In the genomic region with DNA sequence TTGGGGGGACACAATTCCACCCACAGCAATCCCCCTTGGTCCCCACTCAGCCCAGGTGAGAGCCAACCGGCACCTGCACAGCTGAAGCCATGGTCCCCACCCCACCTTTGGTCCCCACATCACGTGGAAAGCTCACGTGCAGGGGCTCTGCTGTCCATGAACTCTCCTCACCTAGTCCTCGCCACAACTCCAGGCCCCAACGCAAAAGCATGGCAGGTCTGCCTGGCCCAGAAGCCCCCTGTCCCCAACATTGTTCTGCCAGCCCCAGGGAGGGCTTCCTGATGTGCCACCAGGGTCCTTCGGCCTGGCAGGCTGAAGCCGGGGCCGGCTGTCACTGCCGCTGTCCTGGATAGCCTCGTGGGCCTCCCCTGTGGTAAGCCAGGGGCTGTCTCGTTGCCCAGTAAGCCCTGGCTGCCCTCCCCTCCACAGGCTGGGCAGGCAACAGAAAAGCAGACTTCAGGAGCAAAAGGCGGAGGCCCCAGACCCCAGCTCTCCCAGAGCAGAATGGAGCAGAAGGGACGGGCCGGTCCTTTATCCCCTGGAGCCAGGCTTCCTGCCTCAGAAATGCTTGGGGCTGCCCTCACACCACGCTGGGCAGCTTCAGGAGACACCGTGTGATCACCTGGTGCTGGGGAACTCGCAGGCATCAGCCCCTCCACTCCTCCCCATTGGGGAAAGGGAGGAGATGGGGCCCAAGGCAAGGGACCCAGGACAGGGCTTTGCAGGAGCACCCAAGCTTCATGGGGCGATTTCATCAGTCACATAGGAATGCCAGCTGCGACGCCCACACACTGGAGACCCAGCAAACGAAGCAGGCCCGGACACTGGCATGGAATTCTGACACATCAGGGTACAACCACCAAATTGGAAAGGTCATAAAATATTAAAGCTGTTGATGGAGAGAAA, we compare ENCODE assay signal across 25 cellular contexts.
A peak's percentile ranks its signal among the peaks of the same experiment; 100 is the strongest.
DNase-seq lines count a peak whose midpoint lies in the region; ATAC-seq and TF ChIP-seq lines count a peak whose summit lies in the region.
"Had no signal": no experiment of that assay in that cellular context is flagged by ENCODE, and none has a peak within 500 bp of the region (broad histone marks: within the 10 kb centered on the region; RNA-seq: fewer than 3 reads in every experiment).

No MANE protein-coding gene starts in this region.

- no peaks in the 10 kb centered on the region for H3K9me3 ChIP-seq in GM23248 (ENCODE audit: low read depth)
- H3K9me3 ChIP-seq in osteoblast (ENCODE audit: low read depth, low read length), result no peaks in the 10 kb centered on the region
- H3K9me3 ChIP-seq in Karpas-422 (ENCODE audit: low read length), result no peaks in the 10 kb centered on the region
- H3K9me3 ChIP-seq: tibial nerve had no signal

- H3K27me3 ChIP-seq in GM23248 (replicated peaks; ENCODE audit: insufficient read depth), result peaks cover 44% of the 10 kb centered on the region
- peaks cover 40% of the 10 kb centered on the region for H3K27me3 ChIP-seq in osteoblast (ENCODE audit: insufficient read depth, low read length)
- no peaks in the 10 kb centered on the region for H3K27me3 ChIP-seq in Karpas-422 (ENCODE audit: low read length)

- no peak overlapping the region for H3K27ac Mint-ChIP-seq in central memory CD8-positive, alpha-beta T cell (ENCODE audit: low read depth)
- H3K27ac Mint-ChIP-seq in nephron progenitor cell, result no peak overlapping the region
- H3K27ac Mint-ChIP-seq: activated CD4-positive, alpha-beta memory T cell treated with anti-CD3 and anti-CD28 coated beads, Interleukin-2, amount 10 ng/mL, durations not matched to agents 7 days and 5 days; activated naive CD8-positive, alpha-beta T cell had no signal

- no peak for ATAC-seq in central memory CD8-positive, alpha-beta T cell (replicated peaks; ENCODE audit: extremely low read depth, poor library complexity, severe bottlenecking)
- ATAC-seq: GM12878, right cardiac atrium had no signal

- no peaks in the 10 kb centered on the region for H3K9me2 ChIP-seq in GM23248 (ENCODE audit: insufficient read depth)
- no peaks in the 10 kb centered on the region for H3K9me2 ChIP-seq in Karpas-422 (replicated peaks; ENCODE audit: insufficient read depth, low read length)

- H3K4me3 Mint-ChIP-seq in central memory CD8-positive, alpha-beta T cell, result peak overlapping the region; percentile 58
- no peak overlapping the region for H3K4me3 Mint-ChIP-seq in nephron progenitor cell
- H3K4me3 Mint-ChIP-seq: activated CD4-positive, alpha-beta memory T cell treated with anti-CD3 and anti-CD28 coated beads, Interleukin-2, amount 10 ng/mL, durations not matched to agents 7 days and 5 days had no signal

- H3K4me3 ChIP-seq in GM23248 (no peak overlapping the region), osteoblast (ENCODE audit: insufficient read depth, low read length) (no peak overlapping the region), Karpas-422 (ENCODE audit: low read length) (no peak overlapping the region)
- H3K4me3 ChIP-seq: BLaER1, cardiac muscle cell, GM12878, tibial nerve had no signal

- H3K36me3 ChIP-seq in GM23248 (ENCODE audit: low read depth), result no peaks in the 10 kb centered on the region
- H3K36me3 ChIP-seq in osteoblast (ENCODE audit: insufficient read depth, low read length), result no peaks in the 10 kb centered on the region
- H3K36me3 ChIP-seq in Karpas-422 (ENCODE audit: insufficient read depth, low read length), result no peaks in the 10 kb centered on the region
- H3K36me3 ChIP-seq: BLaER1, cardiac muscle cell, tibial nerve had no signal

- WGBS in GM23248 (ENCODE audit: low coverage in 1 of 2, low lambda C conversion rate in 2 of 2, missing lambda C conversion rate in 2 of 2), 2 experiments, result 47 to 51% methylated on average over 21 to 22 of the region's 22 CpGs

- no peaks in the 10 kb centered on the region for H3K9me3 Mint-ChIP-seq in central memory CD8-positive, alpha-beta T cell
- H3K9me3 Mint-ChIP-seq in nephron progenitor cell, result peaks cover 6% of the 10 kb centered on the region
- H3K9me3 Mint-ChIP-seq: activated CD4-positive, alpha-beta memory T cell treated with anti-CD3 and anti-CD28 coated beads, Interleukin-2, amount 10 ng/mL, durations not matched to agents 7 days and 5 days had no signal

- no peaks in the 10 kb centered on the region for H3K79me2 ChIP-seq in GM23248 (ENCODE audit: insufficient read depth)
- H3K79me2 ChIP-seq in osteoblast (ENCODE audit: insufficient read depth, low read length), result no peaks in the 10 kb centered on the region
- H3K79me2 ChIP-seq in Karpas-422 (ENCODE audit: low read length), result no peaks in the 10 kb centered on the region

- H3K4me2 ChIP-seq in GM23248 (ENCODE audit: unreplicated experiment), result no peak overlapping the region
- H3K4me2 ChIP-seq in osteoblast (ENCODE audit: insufficient read depth, low read length), result no peak overlapping the region
- H3K4me2 ChIP-seq in Karpas-422 (ENCODE audit: low read depth, low read length, poor library complexity, severe bottlenecking), result no peak overlapping the region

- H3K4me1 ChIP-seq in GM23248 (ENCODE audit: insufficient read depth) (no peaks in the 10 kb centered on the region), osteoblast (ENCODE audit: insufficient read depth, low read length) (no peaks in the 10 kb centered on the region), Karpas-422 (ENCODE audit: low read length) (no peaks in the 10 kb centered on the region)

- TF ChIP-seq CTCF in osteoblast (IDR thresholded peaks at IDR 0.05; ENCODE audit: extremely low read depth, low read depth, low read length) (no peak), nephron progenitor cell (IDR thresholded peaks at IDR 0.05) (no peak)

- peaks cover 20% of the 10 kb centered on the region for H3K4me1 Mint-ChIP-seq in central memory CD8-positive, alpha-beta T cell
- peaks cover 6% of the 10 kb centered on the region for H3K4me1 Mint-ChIP-seq in nephron progenitor cell

- H3K27ac ChIP-seq in GM23248 (no peak overlapping the region), osteoblast (ENCODE audit: low read depth, low read length) (no peak overlapping the region), Karpas-422 (ENCODE audit: low read length) (no peak overlapping the region)
- H3K27ac ChIP-seq: BLaER1, cardiac muscle cell, tibial nerve had no signal

- in situ Hi-C loops in GM23248 (cut with MboI), result no loop called here

- H4K20me1 ChIP-seq in GM23248 (ENCODE audit: insufficient read depth) (no peaks in the 10 kb centered on the region), osteoblast (ENCODE audit: insufficient read depth, low read length) (no peaks in the 10 kb centered on the region), Karpas-422 (ENCODE audit: insufficient read depth, low read depth, low read length) (no peaks in the 10 kb centered on the region)
- H4K20me1 ChIP-seq: BLaER1 had no signal

- H3K9ac ChIP-seq in GM23248 (no peak overlapping the region), Karpas-422 (ENCODE audit: low read length) (no peak overlapping the region)
- H3K9ac ChIP-seq: BLaER1 had no signal

- peaks cover 78% of the 10 kb centered on the region for H3K27me3 Mint-ChIP-seq in central memory CD8-positive, alpha-beta T cell
- peaks cover 64% of the 10 kb centered on the region for H3K27me3 Mint-ChIP-seq in nephron progenitor cell (ENCODE audit: low read depth, poor library complexity)

- H2AFZ ChIP-seq in GM23248 (no peak overlapping the region), osteoblast (ENCODE audit: low read length) (no peak overlapping the region), Karpas-422 (ENCODE audit: low read length) (no peak overlapping the region)

- H3K36me3 Mint-ChIP-seq in central memory CD8-positive, alpha-beta T cell (ENCODE audit: insufficient read depth), result peaks cover 1% of the 10 kb centered on the region
- H3K36me3 Mint-ChIP-seq in nephron progenitor cell (ENCODE audit: low read depth), result no peaks in the 10 kb centered on the region
- H3K36me3 Mint-ChIP-seq: activated naive CD8-positive, alpha-beta T cell had no signal

- H3F3A ChIP-seq in GM23248 (ENCODE audit: insufficient read depth), result no peaks in the 10 kb centered on the region

- peak; percentile 37 for DNase-seq in 8988T
- DNase-seq in GM23248, result peak; percentile 25
- no peak for DNase-seq in central memory CD8-positive, alpha-beta T cell (ENCODE audit: low spot score in 2 of 2)
- peak; percentile 81 for DNase-seq in osteoblast (ENCODE audit: insufficient read length, low spot score, missing footprints)
- DNase-seq in nephron progenitor cell, result no peak
- no peak for DNase-seq in Karpas-422
- DNase-seq in cortex of kidney (lab: John Stamatoyannopoulos, UW), result no peak
- DNase-seq: activated CD4-positive, alpha-beta memory T cell treated with anti-CD3 and anti-CD28 coated beads, Interleukin-2, amount 10 ng/mL, durations not matched to agents 7 days and 5 days; activated CD8-positive, alpha-beta memory T cell treated with anti-CD3 and anti-CD28 coated beads, Interleukin-2, amount 50 U/mL, for 4 hours; DMS 273 treated with DMSO at 0.1 percent for 48 hours; H7; kidney; mammary epithelial cell; NCI-H1417; NCI-H2029 treated with DMSO at 0.1 percent for 48 hours; NCI-H2227 treated with DMSO at 0.1 percent for 48 hours; NCI-H526; NK-92 treated with Interleukin-12 subunit alpha and Interleukin-12 subunit beta, amount 100 ng/mL, for 24 hours; right cardiac atrium; stimulated activated CD4-positive, alpha-beta T cell treated with anti-CD3 and anti-CD28 coated beads, Interleukin-4, amount 100 ng/mL, for 1 hour had no signal

Comparison
In these comparisons a context has a peak if more than half of its experiments do, and no peak if none do; other contexts are left out.
1. DNase-seq: peak in 8988T (single experiment), GM23248 (single experiment) and osteoblast (single experiment); none in central memory CD8-positive, alpha-beta T cell (0 of 2), nephron progenitor cell (single experiment), Karpas-422 (single experiment) and cortex of kidney (single experiment).